Comparison of ENCODE assay signal across 27 cellular contexts in genomic region chr2:62991605-62992004, GRCh38. TPM values are rescaled to one million over a fixed set of nuclear protein-coding genes. Genes with fewer than 3 reads are reported as not detected.
"Had no signal": no experiment of that assay in that cellular context is flagged by ENCODE, and none has a peak within 500 bp of the region (broad histone marks: within the 10 kb centered on the region; RNA-seq: fewer than 3 reads in every experiment).

No MANE protein-coding gene starts in this region.

- H3K9me3 Mint-ChIP-seq: central memory CD8-positive, alpha-beta T cell; naive thymus-derived CD4-positive, alpha-beta T cell; nephron; stimulated activated naive B cell treated with anti-CD40 and anti-IgM and Interleukin-4, amounts not matched to agents 10 μg/mL and 1 μg/mL and 100 μg/mL, for 72 hours; stimulated activated naive CD8-positive, alpha-beta T cell treated with anti-CD3 and anti-CD28 coated beads, Interleukin-15, Interleukin-2, amounts not matched to agents 100 ng/mL and 50 ng/mL, for 24 hours had no signal

- H3K36me3 ChIP-seq: uterus had no signal

- DNase-seq: dorsolateral prefrontal cortex; effector CD8-positive, alpha-beta T cell; erythroblast; esophagus squamous epithelium; head of caudate nucleus; mammary epithelial cell; mesendoderm; midbrain; naive thymus-derived CD4-positive, alpha-beta T cell; posterior cingulate gyrus; psoas muscle; right cardiac atrium; stimulated activated CD4-positive, alpha-beta T cell treated with anti-CD3 and anti-CD28 coated beads, Interleukin-15, amount 100 ng/mL, for 24 hours; stimulated activated CD4-positive, alpha-beta T cell treated with anti-CD3 and anti-CD28 coated beads, Interleukin-2, amount 100 ng/mL, for 48 hours; stimulated activated naive B cell treated with anti-CD40 and anti-IgM and Interleukin-4, amounts not matched to agents 10 μg/mL and 1 μg/mL and 100 μg/mL, for 72 hours; transverse colon; upper lobe of right lung; uterus had no signal

- H3K4me1 ChIP-seq: esophagus squamous epithelium, psoas muscle, suprapubic skin, upper lobe of right lung, uterus had no signal

- H3K9me3 ChIP-seq: esophagus squamous epithelium, psoas muscle, suprapubic skin, transverse colon, upper lobe of right lung, uterus had no signal

- ATAC-seq: naive thymus-derived CD4-positive, alpha-beta T cell; psoas muscle; right cardiac atrium; stimulated activated naive B cell treated with anti-CD40 and anti-IgM and Interleukin-4, amounts not matched to agents 10 μg/mL and 1 μg/mL and 100 μg/mL, for 72 hours; upper lobe of right lung had no signal

- H3K4me3 Mint-ChIP-seq: central memory CD8-positive, alpha-beta T cell; naive thymus-derived CD4-positive, alpha-beta T cell; nephron; stimulated activated naive B cell treated with anti-CD40 and anti-IgM and Interleukin-4, amounts not matched to agents 10 μg/mL and 1 μg/mL and 100 μg/mL, for 72 hours; stimulated activated naive CD8-positive, alpha-beta T cell treated with anti-CD3 and anti-CD28 coated beads, Interleukin-15, Interleukin-2, amounts not matched to agents 100 ng/mL and 50 ng/mL, for 24 hours had no signal

- H3K27me3 ChIP-seq: dorsolateral prefrontal cortex, esophagus squamous epithelium, suprapubic skin, transverse colon, upper lobe of right lung, uterus had no signal

- H3K27ac ChIP-seq: coronary artery, esophagus squamous epithelium, psoas muscle, skin epidermis, suprapubic skin, transverse colon, upper lobe of right lung, uterus had no signal

- H3K27me3 Mint-ChIP-seq: central memory CD8-positive, alpha-beta T cell; naive thymus-derived CD4-positive, alpha-beta T cell; stimulated activated naive B cell treated with anti-CD40 and anti-IgM and Interleukin-4, amounts not matched to agents 10 μg/mL and 1 μg/mL and 100 μg/mL, for 72 hours; stimulated activated naive CD8-positive, alpha-beta T cell treated with anti-CD3 and anti-CD28 coated beads, Interleukin-15, Interleukin-2, amounts not matched to agents 100 ng/mL and 50 ng/mL, for 24 hours had no signal

- H3K4me3 ChIP-seq: coronary artery, dorsolateral prefrontal cortex, esophagus squamous epithelium, psoas muscle, skin epidermis, suprapubic skin, transverse colon, upper lobe of right lung, uterus had no signal

- H3K27ac Mint-ChIP-seq: naive thymus-derived CD4-positive, alpha-beta T cell; nephron; stimulated activated naive B cell treated with anti-CD40 and anti-IgM and Interleukin-4, amounts not matched to agents 10 μg/mL and 1 μg/mL and 100 μg/mL, for 72 hours; stimulated activated naive CD8-positive, alpha-beta T cell treated with anti-CD3 and anti-CD28 coated beads, Interleukin-15, Interleukin-2, amounts not matched to agents 100 ng/mL and 50 ng/mL, for 24 hours had no signal

- H3K4me1 Mint-ChIP-seq: central memory CD8-positive, alpha-beta T cell; naive thymus-derived CD4-positive, alpha-beta T cell; nephron; stimulated activated naive B cell treated with anti-CD40 and anti-IgM and Interleukin-4, amounts not matched to agents 10 μg/mL and 1 μg/mL and 100 μg/mL, for 72 hours had no signal

RNA-seq across cellular contexts. Expression of gene OTX1, which starts 59.0 kb away (rescaled TPM):
- total RNA-seq: mucosa of gallbladder; naive thymus-derived CD4-positive, alpha-beta T cell; osteoblast; psoas muscle; right cardiac atrium; transverse colon; upper lobe of right lung; uterus had no signal
- polyA plus RNA-seq: liver; naive thymus-derived CD4-positive, alpha-beta T cell; psoas muscle; right cardiac atrium had no signal
